Comparison of ENCODE assay signal across 8 cellular contexts in genomic region chr6:117676577-117677218, GRCh38. TPM values are rescaled to one million over a fixed set of nuclear protein-coding genes. Genes with fewer than 3 reads are reported as not detected.
DNase-seq lines count a peak whose midpoint lies in the region; ATAC-seq and TF ChIP-seq lines count a peak whose summit lies in the region.

No MANE protein-coding gene starts in this region.

- no peaks in the 10 kb centered on the region for H3K9me3 Mint-ChIP-seq in progenitor cell of endocrine pancreas (ENCODE audit: low read depth)

- TF ChIP-seq EP300 in esophagus muscularis mucosa (IDR thresholded peaks at IDR 0.05): no peak

- H3K27me3 ChIP-seq in Panc1 (ENCODE audit: control insufficient read depth, insufficient read depth, low read length): no peaks in the 10 kb centered on the region
- no peaks in the 10 kb centered on the region for H3K27me3 ChIP-seq in esophagus muscularis mucosa

- H3K27ac Mint-ChIP-seq in progenitor cell of endocrine pancreas: peak overlapping the region; percentile 7

- POLR2A ChIA-PET in Panc1 (lab: Charles Lee): no interaction called here

- in situ Hi-C loops in Panc1 (cut with HindIII; ENCODE audit: low pct_unique_long_range_greater_than_20kb, low sequenced_read_pairs): no loop called here

- DNase-seq in ELF-1 (ENCODE audit: low read depth, low spot score) (peak; percentile 8), Panc1 (ENCODE audit: low read depth, low spot score) (no peak), esophagus muscularis mucosa (ENCODE audit: extremely low spot score) (no peak), progenitor cell of endocrine pancreas (ENCODE audit: low spot score, unreplicated experiment) (no peak), H4 (ENCODE audit: low spot score) (no peak), NCI-H2171 treated with DMSO at 0.1 percent for 48 hours (lab: John Stamatoyannopoulos, UW) (no peak), NCI-H2107 treated with DMSO at 0.1 percent for 48 hours (lab: John Stamatoyannopoulos, UW; ENCODE audit: unreplicated experiment) (no peak)

- no peaks in the 10 kb centered on the region for H3K9me3 ChIP-seq in Panc1 (ENCODE audit: control insufficient read depth, insufficient read depth, low read depth, low read length)
- no peaks in the 10 kb centered on the region for H3K9me3 ChIP-seq in esophagus muscularis mucosa

- TF ChIP-seq CTCF in Panc1 (IDR thresholded peaks at IDR 0.05) (no peak), esophagus muscularis mucosa (IDR thresholded peaks at IDR 0.05) (no peak), progenitor cell of endocrine pancreas (IDR thresholded peaks at IDR 0.05; ENCODE audit: unreplicated experiment) (no peak)

- BruUV-seq in Panc1 (replicated peaks; lab: Mats Ljungman, UMichigan): TSS peak; percentile 62

- H3K36me3 ChIP-seq in Panc1 (ENCODE audit: control insufficient read depth, insufficient read depth, low read length) (no peaks in the 10 kb centered on the region), esophagus muscularis mucosa (no peaks in the 10 kb centered on the region)

- H3K27ac ChIP-seq in Panc1 (ENCODE audit: low read length): peak overlapping the region; percentile 70
- H3K27ac ChIP-seq in esophagus muscularis mucosa (replicated peaks in 1 of 4): peak overlapping the region; percentile 80 to 87 (median 84)

- intact Hi-C loops in Panc1 (cut with micrococcal nuclease; ENCODE audit: unreplicated experiment) (loop anchor here (10.0 kb wide), 1 partner anchor 222 kb away; no protein-coding TSS in a partner anchor), esophagus muscularis mucosa (cut with DNase I) (loop anchor here (5.0 kb wide), 1 partner anchor 74 kb away; the partner anchor contains the start of gene GOPC)

- CTCF ChIA-PET in Panc1 (lab: Charles Lee): no interaction called here

- peak overlapping the region; percentile 84 for H3K4me3 Mint-ChIP-seq in progenitor cell of endocrine pancreas (ENCODE audit: low read depth)

- TF ChIP-seq POLR2A in esophagus muscularis mucosa (IDR thresholded peaks at IDR 0.05; ENCODE audit: low read depth): no peak

- H3K4me3 ChIP-seq in Panc1 (ENCODE audit: low read depth in 2 of 2, low read length in 2 of 2): peak overlapping the region; percentile 67 to 99
- peak overlapping the region; percentile 63 to 74 (median 70) for H3K4me3 ChIP-seq in esophagus muscularis mucosa

- ATAC-seq in Panc1 (no peak), GM21717 (IDR thresholded peaks at IDR 0.05; ENCODE audit: unreplicated experiment) (no peak)

- peaks cover 25% of the 10 kb centered on the region for H3K4me1 ChIP-seq in Panc1 (ENCODE audit: control insufficient read depth, insufficient read depth, low read length)
- peaks cover 31 to 63% (median 59%) of the 10 kb centered on the region in 4 donors for H3K4me1 ChIP-seq in esophagus muscularis mucosa

- H3K27me3 Mint-ChIP-seq in progenitor cell of endocrine pancreas: no peaks in the 10 kb centered on the region

- WGBS in esophagus muscularis mucosa: 68% methylated on average over 6 of the region's 6 CpGs

- peaks cover 28% of the 10 kb centered on the region for H3K4me1 Mint-ChIP-seq in progenitor cell of endocrine pancreas (ENCODE audit: low read depth)

- H3K36me3 Mint-ChIP-seq in progenitor cell of endocrine pancreas (ENCODE audit: insufficient read depth): peaks cover 6% of the 10 kb centered on the region

RNA-seq across cellular contexts. Expression of gene NUS1, which starts 1.4 kb away (rescaled TPM):
- total RNA-seq in Panc1 (2021; ENCODE audit: unreplicated experiment) (57.3 TPM), esophagus muscularis mucosa (10 to 100 TPM; 20.4 to 28.2 (median 22.9) TPM), progenitor cell of endocrine pancreas (29.7 and 31.9 TPM in 2 replicates)
- 23.9 TPM for polyA plus RNA-seq in Panc1 (2012; ENCODE audit: insufficient read length)
- total RNA-seq in H4 (2014; rRNA removed; shearing (Covaris generic)): 11.7 and 12.2 TPM in 2 replicates
